29 cellular contexts compared by ENCODE assay signal in genomic region chr2:195408811-195409210, GRCh38.
"Had no signal": no experiment of that assay in that cellular context is flagged by ENCODE, and none has a peak within 500 bp of the region (broad histone marks: within the 10 kb centered on the region; RNA-seq: fewer than 3 reads in every experiment).

No MANE protein-coding gene starts in this region.

- H3K36me3 ChIP-seq: gastroesophageal sphincter, heart right ventricle, neutrophil, pancreas, suprapubic skin, transverse colon, upper lobe of right lung, uterus had no signal

- H3K9me3 Mint-ChIP-seq: endodermal cell, memory B cell, natural killer cell had no signal

- H3K27ac ChIP-seq: dorsolateral prefrontal cortex, epithelial cell of prostate, foreskin keratinocyte, gastroesophageal sphincter, heart right ventricle, neutrophil, pancreas, suprapubic skin, transverse colon, upper lobe of right lung, uterus had no signal

- DNase-seq: dorsolateral prefrontal cortex; effector CD8-positive, alpha-beta T cell; endodermal cell; foreskin keratinocyte; heart right ventricle; kidney; natural killer cell; pancreas; stimulated activated CD4-positive, alpha-beta T cell treated with anti-CD3 and anti-CD28 coated beads, Interleukin-12 subunit alpha, Interleukin-12 subunit beta, amount 100 ng/mL, for 4 hours; stimulated activated CD4-positive, alpha-beta T cell treated with anti-CD3 and anti-CD28 coated beads, Interleukin-1b, Interleukin-23, amount 100 ng/mL, for 48 hours; stimulated activated CD4-positive, alpha-beta T cell treated with anti-CD3 and anti-CD28 coated beads, Interleukin-4, amount 100 ng/mL, for 1 hour; stimulated activated CD8-positive, alpha-beta memory T cell treated with anti-CD3 and anti-CD28 coated beads, Interleukin-4, amount 100 ng/mL, for 48 hours; stimulated activated naive CD4-positive, alpha-beta T cell; stimulated activated naive CD8-positive, alpha-beta T cell treated with anti-CD3 and anti-CD28 coated beads, Interleukin-15, amount 100 ng/mL, for 72 hours; transverse colon; upper lobe of right lung; uterus had no signal

- ATAC-seq: esophagus mucosa; gastroesophageal sphincter; heart right ventricle; left lobe of liver; natural killer cell; pancreas; sciatic nerve; stimulated activated naive CD8-positive, alpha-beta T cell treated with anti-CD3 and anti-CD28 coated beads, Interleukin-15, amount 100 ng/mL, for 72 hours; upper lobe of right lung had no signal

- H3K36me3 Mint-ChIP-seq: memory B cell, natural killer cell had no signal

- H3K27me3 ChIP-seq: dorsolateral prefrontal cortex, foreskin keratinocyte, gastroesophageal sphincter, heart right ventricle, neutrophil, pancreas, suprapubic skin, transverse colon, upper lobe of right lung, uterus had no signal

- H3K4me1 Mint-ChIP-seq: memory B cell, neural crest cell had no signal

- H3K4me2 ChIP-seq: smooth muscle cell had no signal

- H3K27me3 Mint-ChIP-seq: memory B cell; stimulated activated naive CD8-positive, alpha-beta T cell treated with anti-CD3 and anti-CD28 coated beads, Interleukin-15, amount 100 ng/mL, for 72 hours had no signal

- H3K9me3 ChIP-seq: gastroesophageal sphincter, heart right ventricle, neutrophil, pancreas, suprapubic skin, transverse colon, upper lobe of right lung, uterus had no signal

- H3K4me3 Mint-ChIP-seq: endodermal cell; memory B cell; natural killer cell; neural crest cell; stimulated activated naive CD8-positive, alpha-beta T cell treated with anti-CD3 and anti-CD28 coated beads, Interleukin-15, amount 100 ng/mL, for 72 hours had no signal

- H3K4me1 ChIP-seq: foreskin keratinocyte, gastroesophageal sphincter, pancreas, suprapubic skin, transverse colon, upper lobe of right lung, uterus had no signal

- H3K4me3 ChIP-seq: dorsolateral prefrontal cortex, gastroesophageal sphincter, heart right ventricle, lung, pancreas, smooth muscle cell, suprapubic skin, transverse colon, upper lobe of right lung, uterus had no signal

- H3K27ac Mint-ChIP-seq: endodermal cell, memory B cell, natural killer cell had no signal

- FAIRE-seq: colon, kidney, pancreas had no signal
